ENCODE assay signal across 1 cellular context in genomic region chr9:1025131-1025530, GRCh38.
TF ChIP-seq lines count a peak whose summit lies in the region.

No MANE protein-coding gene starts in this region.

TF ChIP-seq in GM23338, 12 proteins besides CTCF, POLR2A, EP300 and RAD21:
- TF ChIP-seq EZH2phosphoT487 (IDR thresholded peaks at IDR 0.05; ENCODE audit: unreplicated experiment) (no peak), NANOG (IDR thresholded peaks at IDR 0.05; ENCODE audit: borderline replicate concordance) (no peak), CREB1 (CRISPR knock-in tag; IDR thresholded peaks at IDR 0.05; ENCODE audit: low read depth) (no peak), POLR2AphosphoS5 (IDR thresholded peaks at IDR 0.05; ENCODE audit: low read depth) (no peak), ETS1 (IDR thresholded peaks at IDR 0.05) (no peak), ZNF462 (CRISPR knock-in tag; IDR thresholded peaks at IDR 0.05) (no peak), ZNF331 (CRISPR knock-in tag; IDR thresholded peaks at IDR 0.05; ENCODE audit: low read depth) (no peak), JUNB (IDR thresholded peaks at IDR 0.05; ENCODE audit: unreplicated experiment) (no peak), REST (IDR thresholded peaks at IDR 0.05; ENCODE audit: unreplicated experiment) (no peak), ZNF114 (CRISPR knock-in tag; IDR thresholded peaks at IDR 0.05) (no peak), EZH2 (IDR thresholded peaks at IDR 0.05; ENCODE audit: low read depth, unreplicated experiment) (no peak), STAT1 (IDR thresholded peaks at IDR 0.05; ENCODE audit: unreplicated experiment) (no peak)
TF ChIP-seq in GM23338: peak in this region for 0.
